ENCODE assay signal across 16 cellular contexts in the genomic region with DNA sequence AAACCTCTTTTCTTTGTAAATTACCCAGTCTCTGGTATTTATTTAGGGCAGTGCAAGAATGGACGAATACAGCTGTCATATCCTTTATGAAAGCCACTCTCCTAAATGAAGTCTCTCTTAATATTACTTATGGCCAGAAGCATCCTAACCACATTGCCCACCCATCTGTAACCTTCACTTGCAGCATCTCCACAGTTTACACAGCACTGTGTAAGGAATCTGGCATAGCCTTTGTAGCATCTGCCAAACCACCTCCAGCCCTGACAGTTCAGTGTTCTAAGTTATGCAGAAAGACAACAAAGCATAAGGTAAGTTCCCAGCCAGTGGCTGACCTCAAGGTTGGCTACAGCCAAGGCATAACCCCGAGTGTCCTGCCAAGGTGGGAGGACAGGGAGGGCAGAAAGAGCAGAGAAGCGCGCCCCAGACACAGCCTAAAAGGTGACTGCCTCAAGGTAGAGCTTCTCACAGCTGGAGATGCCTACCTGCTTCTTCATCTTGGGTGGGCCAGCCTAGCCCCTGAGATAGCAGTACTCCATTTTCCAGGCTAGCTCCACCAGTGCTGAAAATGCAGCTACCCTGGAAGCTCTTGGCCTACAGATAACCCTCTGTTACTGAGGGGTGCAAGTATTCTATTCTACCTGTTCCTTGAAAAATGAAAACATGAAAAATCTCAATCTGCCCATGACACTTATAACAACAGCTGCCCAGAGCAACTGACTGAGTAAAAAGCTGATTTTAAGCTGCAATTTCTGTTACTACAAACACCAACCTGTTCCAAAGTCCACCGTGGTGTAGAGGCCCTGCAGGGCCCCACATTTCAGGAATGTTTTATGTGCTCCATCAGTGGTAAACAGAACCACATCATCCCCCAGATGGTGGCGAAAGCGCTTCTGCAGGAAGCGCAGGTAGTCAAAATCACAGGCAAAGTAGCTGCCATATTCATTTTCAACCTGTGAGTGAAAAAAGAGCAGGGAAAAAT. TPM values are rescaled to one million over a fixed set of nuclear protein-coding genes. Genes with fewer than 3 reads are reported as not detected.
DNase-seq lines count a peak whose midpoint lies in the region; ATAC-seq and TF ChIP-seq lines count a peak whose summit lies in the region.
"Had no signal": no experiment of that assay in that cellular context is flagged by ENCODE, and none has a peak within 500 bp of the region (broad histone marks: within the 10 kb centered on the region; RNA-seq: fewer than 3 reads in every experiment).

No MANE protein-coding gene starts in this region.

- peak; percentile 43 for ATAC-seq in GM18868 (IDR thresholded peaks at IDR 0.05; ENCODE audit: unreplicated experiment)
- ATAC-seq in GM21576 (IDR thresholded peaks at IDR 0.05; ENCODE audit: unreplicated experiment) = peak; percentile 57
- peak; percentile 66 for ATAC-seq in left lobe of liver
- ATAC-seq: activated naive CD4-positive, alpha-beta T cell treated with anti-CD3 and anti-CD28 coated beads, Interleukin-2, amount 50 U/mL, for 72 hours; lower lobe of right lung had no signal

- peaks cover 3% of the 10 kb centered on the region for H3K4me1 ChIP-seq in vagina

- TF ChIP-seq POLR2A in vagina (IDR thresholded peaks at IDR 0.05) = no peak

- H3K27ac ChIP-seq in vagina = no peak overlapping the region
- H3K27ac ChIP-seq: lower lobe of right lung, suprapubic skin had no signal

- H3K27me3 Mint-ChIP-seq in IgD-negative memory B cell = peaks cover 2% of the 10 kb centered on the region

- peaks cover 0 to 2% (median 0%) of the 10 kb centered on the region in 3 donors for H3K9me3 Mint-ChIP-seq in IgD-negative memory B cell
- H3K9me3 Mint-ChIP-seq: activated naive CD4-positive, alpha-beta T cell treated with anti-CD3 and anti-CD28 coated beads, Interleukin-2, amount 50 U/mL, for 72 hours had no signal

- no peak overlapping the region for H3K4me3 ChIP-seq in vagina
- H3K4me3 ChIP-seq: lower lobe of right lung, skin epidermis, suprapubic skin had no signal

- DNase-seq in left lobe of liver (ENCODE audit: low spot score) = no peak
- no peak for DNase-seq in stimulated activated CD4-positive, alpha-beta T cell treated with anti-CD3 and anti-CD28 coated beads, Interleukin-4, amount 100 ng/mL, for 4 hours
- no peak for DNase-seq in vagina (ENCODE audit: extremely low spot score in 2 of 2)
- DNase-seq in occipital lobe (lab: John Stamatoyannopoulos, UW) = no peak
- DNase-seq: cerebellar nuclear complex, COR-L47, erythroblast, lower lobe of right lung, NCI-H69 had no signal

- intact Hi-C loops in vagina (cut with DNase I) = no loop called here

- H3K27me3 ChIP-seq in vagina = no peaks in the 10 kb centered on the region
- H3K27me3 ChIP-seq: suprapubic skin had no signal

- H3K4me1 Mint-ChIP-seq in IgD-negative memory B cell = peaks cover 60 to 72% (median 68%) of the 10 kb centered on the region in 3 donors

- H3K36me3 ChIP-seq in vagina = peaks cover 0 to 40% of the 10 kb centered on the region in 2 donors

- H3K9me3 ChIP-seq in vagina = no peaks in the 10 kb centered on the region
- H3K9me3 ChIP-seq: lower lobe of right lung, suprapubic skin had no signal

- peaks cover 10% of the 10 kb centered on the region for H3K36me3 Mint-ChIP-seq in IgD-negative memory B cell

- H3K27ac Mint-ChIP-seq in IgD-negative memory B cell = peak overlapping the region; percentile 50 to 89 (median 87)
- H3K27ac Mint-ChIP-seq: activated naive CD4-positive, alpha-beta T cell treated with anti-CD3 and anti-CD28 coated beads, Interleukin-2, amount 50 U/mL, for 72 hours had no signal

- peak overlapping the region in 2 of 4 donors; percentile 35 to 48 for H3K4me3 Mint-ChIP-seq in IgD-negative memory B cell
- H3K4me3 Mint-ChIP-seq: T-helper 2 cell treated with Interferon-gamma antibody and Interleukin-4, amounts not matched to agents 5 μg/mL and 100 μg/mL, for 36 hours had no signal

- TF ChIP-seq CTCF in vagina (IDR thresholded peaks at IDR 0.05) = no peak

RNA-seq across cellular contexts. Expression of a gene that starts 39.3 kb away (rescaled TPM):
- polyA plus RNA-seq in IgD-negative memory B cell = 42.6 TPM
- total RNA-seq in left lobe of liver = 51.5 TPM
- 31.2 TPM for total RNA-seq in vagina
- 15.9 TPM for total RNA-seq in occipital lobe

RNA-seq across cellular contexts. Expression of a gene that starts 39.3 kb away (rescaled TPM):
- polyA plus RNA-seq in IgD-negative memory B cell = 2.0 TPM
- total RNA-seq in left lobe of liver = 3.8 TPM
- 4.4 TPM for total RNA-seq in vagina
- total RNA-seq in occipital lobe = 5.6 TPM

RNA-seq across cellular contexts. Expression of a gene that starts 56.2 kb away (rescaled TPM):
- 88.0 TPM for polyA plus RNA-seq in IgD-negative memory B cell
- total RNA-seq in left lobe of liver (42.0 TPM), vagina (272 TPM), occipital lobe (18.2 TPM)
